ENCODE assay signal across 10 cellular contexts in the genomic region with DNA sequence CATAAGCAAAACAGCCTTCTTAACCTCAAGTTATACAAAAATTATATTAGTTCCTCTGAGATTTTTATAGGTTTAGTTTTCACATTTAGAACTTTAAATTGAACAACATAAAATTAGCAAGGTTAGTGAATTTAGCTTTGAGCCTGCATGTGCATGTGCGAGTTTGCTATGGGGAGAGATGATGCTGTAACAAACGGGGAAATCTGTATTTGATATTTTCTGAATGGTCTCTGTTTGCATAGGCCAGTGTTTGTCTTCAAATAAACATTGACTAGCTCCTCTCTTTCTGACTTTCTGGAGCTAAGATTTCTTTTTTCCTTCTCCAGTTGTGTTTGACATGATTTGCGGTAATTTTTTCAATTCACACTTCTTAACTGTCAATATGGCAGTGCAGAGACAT. TPM values are rescaled to one million over a fixed set of nuclear protein-coding genes. Genes with fewer than 3 reads are reported as not detected.
"Had no signal": no experiment of that assay in that cellular context is flagged by ENCODE, and none has a peak within 500 bp of the region (broad histone marks: within the 10 kb centered on the region; RNA-seq: fewer than 3 reads in every experiment).

No MANE protein-coding gene starts in this region.

- H3K4me3 ChIP-seq: GM23248, HAP-1 had no signal

- ATAC-seq: HCT116 had no signal

- H3K27ac ChIP-seq: GM23248, HL-60, KMS-11 had no signal

- H3K9me3 ChIP-seq: HAP-1 had no signal

- H3K36me3 ChIP-seq: HAP-1 had no signal

- H2AFZ ChIP-seq: GM23248 had no signal

- DNase-seq: GM23248, GOT3, H7, HFFc6, IMR-90 had no signal

- H3K9ac ChIP-seq: GM23248, KMS-11 had no signal

- H3K4me2 ChIP-seq: KMS-11 had no signal

- H3K4me1 ChIP-seq: HAP-1 had no signal

RNA-seq across cellular contexts. Expression of a gene that starts 30.9 kb away (rescaled TPM):
- total RNA-seq: GM23248, H7, HFFc6, HT1080, IMR-90 had no signal
- polyA plus RNA-seq: IMR-90 had no signal

RNA-seq across cellular contexts. Expression of a gene that starts 36.5 kb away (rescaled TPM):
- total RNA-seq: HFFc6 had no signal
